1 cellular context compared by ENCODE assay signal in the genomic region with DNA sequence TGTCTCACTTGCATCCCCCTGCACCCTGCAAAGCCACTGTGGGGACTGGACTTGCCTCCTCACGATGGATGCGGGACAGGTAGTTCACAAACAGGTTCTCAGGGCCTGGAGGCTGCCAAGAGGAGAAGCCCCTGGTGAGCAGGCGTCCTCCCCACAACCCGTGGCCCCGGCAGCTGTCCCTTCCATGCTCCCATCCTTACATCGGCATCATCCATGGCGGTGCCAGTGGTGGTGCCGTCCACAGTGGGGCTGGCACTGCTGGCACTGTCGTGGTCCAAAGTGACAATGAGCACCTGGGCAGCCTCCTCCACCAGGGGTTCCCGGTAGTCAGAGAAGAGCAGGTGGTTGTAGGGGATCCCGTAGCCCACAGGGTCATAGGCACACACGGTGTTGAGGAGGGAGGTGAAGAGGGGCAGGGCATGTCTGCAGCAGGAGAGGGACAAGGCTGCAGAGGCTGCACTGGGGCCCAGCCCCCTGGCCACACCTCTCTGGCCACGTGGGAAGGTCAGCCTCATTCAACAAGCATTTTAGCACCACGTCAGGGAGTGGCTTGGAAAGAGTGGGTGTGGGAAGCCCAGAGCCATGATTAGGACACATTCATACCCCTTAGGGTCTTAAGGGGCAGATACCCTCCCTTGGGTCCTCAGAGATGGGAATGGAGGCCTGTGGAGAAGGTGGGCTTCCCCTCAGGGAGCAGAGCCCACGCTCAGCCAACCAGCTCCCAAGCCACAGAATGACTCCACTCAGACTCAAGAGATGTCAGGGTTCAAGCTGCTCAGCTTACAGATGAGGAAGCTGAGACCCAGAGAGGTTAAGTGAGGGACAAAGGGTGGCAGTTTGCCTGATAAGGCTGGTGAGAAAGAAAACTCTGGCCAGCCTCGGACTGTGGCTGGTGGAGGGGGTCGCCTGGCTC.
TF ChIP-seq lines count a peak whose summit lies in the region.

No MANE protein-coding gene starts in this region.

TF ChIP-seq in HEK293, 187 proteins besides CTCF, POLR2A, EP300 and RAD21 (continued from another document and continues in another):
- TF ChIP-seq, protein P1, sequence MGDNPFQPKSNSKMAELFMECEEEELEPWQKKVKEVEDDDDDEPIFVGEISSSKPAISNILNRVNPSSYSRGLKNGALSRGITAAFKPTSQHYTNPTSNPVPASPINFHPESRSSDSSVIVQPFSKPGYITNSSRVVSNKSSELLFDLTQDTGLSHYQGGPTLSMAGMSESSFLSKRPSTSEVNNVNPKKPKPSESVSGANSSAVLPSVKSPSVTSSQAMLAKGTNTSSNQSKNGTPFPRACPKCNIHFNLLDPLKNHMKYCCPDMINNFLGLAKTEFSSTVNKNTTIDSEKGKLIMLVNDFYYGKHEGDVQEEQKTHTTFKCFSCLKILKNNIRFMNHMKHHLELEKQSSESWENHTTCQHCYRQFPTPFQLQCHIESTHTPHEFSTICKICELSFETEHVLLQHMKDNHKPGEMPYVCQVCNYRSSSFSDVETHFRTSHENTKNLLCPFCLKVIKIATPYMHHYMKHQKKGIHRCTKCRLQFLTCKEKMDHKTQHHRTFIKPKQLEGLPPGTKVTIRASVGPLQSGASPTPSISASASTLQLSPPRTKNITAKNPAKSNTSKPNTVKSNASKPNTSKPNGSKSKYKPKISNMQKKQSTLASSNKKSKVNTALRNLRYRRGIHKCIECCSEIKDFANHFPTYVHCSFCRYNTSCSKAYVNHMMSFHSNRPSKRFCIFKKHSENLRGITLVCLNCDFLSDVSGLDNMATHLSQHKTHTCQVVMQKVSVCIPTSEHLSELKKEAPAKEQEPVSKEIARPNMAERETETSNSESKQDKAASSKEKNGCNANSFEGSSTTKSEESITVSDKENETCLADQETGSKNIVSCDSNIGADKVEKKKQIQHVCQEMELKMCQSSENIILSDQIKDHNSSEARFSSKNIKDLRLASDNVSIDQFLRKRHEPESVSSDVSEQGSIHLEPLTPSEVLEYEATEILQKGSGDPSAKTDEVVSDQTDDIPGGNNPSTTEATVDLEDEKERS (tag by site-specific recombination; IDR thresholded peaks at IDR 0.05), result no peak
- TF ChIP-seq ZNF140 (tag by site-specific recombination; IDR thresholded peaks at IDR 0.05) (no peak), ZBTB20 (tag by site-specific recombination; IDR thresholded peaks at IDR 0.05) (no peak), ZNF324 (tag by site-specific recombination; IDR thresholded peaks at IDR 0.05) (no peak), ZNF585B (tag by site-specific recombination; IDR thresholded peaks at IDR 0.05) (no peak), SP2 (tag by site-specific recombination; IDR thresholded peaks at IDR 0.05) (0 out of 2 replicates have a peak, but pooled peaks have one; percentile 4), ZNF19 (tag by site-specific recombination; IDR thresholded peaks at IDR 0.05; ENCODE audit: low read depth) (no peak), KLF1 (tag by site-specific recombination; IDR thresholded peaks at IDR 0.05) (peak; percentile 50; the same call in 1 of the 2 replicates), ZNF658 (tag by site-specific recombination; IDR thresholded peaks at IDR 0.05) (no peak), GFI1B (tag by site-specific recombination; IDR thresholded peaks at IDR 0.05) (no peak), ZNF350 (tag by site-specific recombination; IDR thresholded peaks at IDR 0.05) (no peak), ZNF473 (tag by site-specific recombination; IDR thresholded peaks at IDR 0.05) (no peak), OSR2 (tag by site-specific recombination; IDR thresholded peaks at IDR 0.05) (no peak), ZNF747 (tag by site-specific recombination; IDR thresholded peaks at IDR 0.05) (no peak), ZNF155 (tag by site-specific recombination; IDR thresholded peaks at IDR 0.05) (no peak), ZNF274 (IDR thresholded peaks at IDR 0.05; ENCODE audit: low read length) (no peak), ZNF274 (tag by site-specific recombination; IDR thresholded peaks at IDR 0.05; ENCODE audit: borderline replicate concordance) (no peak), ZIC2 (tag by site-specific recombination; IDR thresholded peaks at IDR 0.05) (no peak), ZFHX2 (tag by site-specific recombination; conservative IDR thresholded peaks at IDR 0.05) (peak; percentile 50; the same call in 1 of the 2 replicates), GLIS1 (tag by site-specific recombination; IDR thresholded peaks at IDR 0.05) (no peak), ZNF830 (tag by site-specific recombination; IDR thresholded peaks at IDR 0.05; ENCODE audit: low read depth) (no peak), ZNF146 (tag by site-specific recombination; IDR thresholded peaks at IDR 0.05) (no peak), ZNF626 (tag by site-specific recombination; IDR thresholded peaks at IDR 0.05) (no peak), ZSCAN23 (tag by site-specific recombination; IDR thresholded peaks at IDR 0.05) (no peak), ZNF624 (tag by site-specific recombination; IDR thresholded peaks at IDR 0.05) (no peak)
- TF ChIP-seq, protein P2, sequence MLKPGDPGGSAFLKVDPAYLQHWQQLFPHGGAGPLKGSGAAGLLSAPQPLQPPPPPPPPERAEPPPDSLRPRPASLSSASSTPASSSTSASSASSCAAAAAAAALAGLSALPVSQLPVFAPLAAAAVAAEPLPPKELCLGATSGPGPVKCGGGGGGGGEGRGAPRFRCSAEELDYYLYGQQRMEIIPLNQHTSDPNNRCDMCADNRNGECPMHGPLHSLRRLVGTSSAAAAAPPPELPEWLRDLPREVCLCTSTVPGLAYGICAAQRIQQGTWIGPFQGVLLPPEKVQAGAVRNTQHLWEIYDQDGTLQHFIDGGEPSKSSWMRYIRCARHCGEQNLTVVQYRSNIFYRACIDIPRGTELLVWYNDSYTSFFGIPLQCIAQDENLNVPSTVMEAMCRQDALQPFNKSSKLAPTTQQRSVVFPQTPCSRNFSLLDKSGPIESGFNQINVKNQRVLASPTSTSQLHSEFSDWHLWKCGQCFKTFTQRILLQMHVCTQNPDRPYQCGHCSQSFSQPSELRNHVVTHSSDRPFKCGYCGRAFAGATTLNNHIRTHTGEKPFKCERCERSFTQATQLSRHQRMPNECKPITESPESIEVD (tag by site-specific recombination; IDR thresholded peaks at IDR 0.05), result no peak
- TF ChIP-seq, protein P3, sequence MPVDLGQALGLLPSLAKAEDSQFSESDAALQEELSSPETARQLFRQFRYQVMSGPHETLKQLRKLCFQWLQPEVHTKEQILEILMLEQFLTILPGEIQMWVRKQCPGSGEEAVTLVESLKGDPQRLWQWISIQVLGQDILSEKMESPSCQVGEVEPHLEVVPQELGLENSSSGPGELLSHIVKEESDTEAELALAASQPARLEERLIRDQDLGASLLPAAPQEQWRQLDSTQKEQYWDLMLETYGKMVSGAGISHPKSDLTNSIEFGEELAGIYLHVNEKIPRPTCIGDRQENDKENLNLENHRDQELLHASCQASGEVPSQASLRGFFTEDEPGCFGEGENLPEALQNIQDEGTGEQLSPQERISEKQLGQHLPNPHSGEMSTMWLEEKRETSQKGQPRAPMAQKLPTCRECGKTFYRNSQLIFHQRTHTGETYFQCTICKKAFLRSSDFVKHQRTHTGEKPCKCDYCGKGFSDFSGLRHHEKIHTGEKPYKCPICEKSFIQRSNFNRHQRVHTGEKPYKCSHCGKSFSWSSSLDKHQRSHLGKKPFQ (tag by site-specific recombination; IDR thresholded peaks at IDR 0.05), result no peak
- TF ChIP-seq, protein P4, sequence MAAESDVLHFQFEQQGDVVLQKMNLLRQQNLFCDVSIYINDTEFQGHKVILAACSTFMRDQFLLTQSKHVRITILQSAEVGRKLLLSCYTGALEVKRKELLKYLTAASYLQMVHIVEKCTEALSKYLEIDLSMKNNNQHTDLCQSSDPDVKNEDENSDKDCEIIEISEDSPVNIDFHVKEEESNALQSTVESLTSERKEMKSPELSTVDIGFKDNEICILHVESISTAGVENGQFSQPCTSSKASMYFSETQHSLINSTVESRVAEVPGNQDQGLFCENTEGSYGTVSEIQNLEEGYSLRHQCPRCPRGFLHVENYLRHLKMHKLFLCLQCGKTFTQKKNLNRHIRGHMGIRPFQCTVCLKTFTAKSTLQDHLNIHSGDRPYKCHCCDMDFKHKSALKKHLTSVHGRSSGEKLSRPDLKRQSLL (tag by site-specific recombination; IDR thresholded peaks at IDR 0.05), result no peak
- TF ChIP-seq, protein P5, sequence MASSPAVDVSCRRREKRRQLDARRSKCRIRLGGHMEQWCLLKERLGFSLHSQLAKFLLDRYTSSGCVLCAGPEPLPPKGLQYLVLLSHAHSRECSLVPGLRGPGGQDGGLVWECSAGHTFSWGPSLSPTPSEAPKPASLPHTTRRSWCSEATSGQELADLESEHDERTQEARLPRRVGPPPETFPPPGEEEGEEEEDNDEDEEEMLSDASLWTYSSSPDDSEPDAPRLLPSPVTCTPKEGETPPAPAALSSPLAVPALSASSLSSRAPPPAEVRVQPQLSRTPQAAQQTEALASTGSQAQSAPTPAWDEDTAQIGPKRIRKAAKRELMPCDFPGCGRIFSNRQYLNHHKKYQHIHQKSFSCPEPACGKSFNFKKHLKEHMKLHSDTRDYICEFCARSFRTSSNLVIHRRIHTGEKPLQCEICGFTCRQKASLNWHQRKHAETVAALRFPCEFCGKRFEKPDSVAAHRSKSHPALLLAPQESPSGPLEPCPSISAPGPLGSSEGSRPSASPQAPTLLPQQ (tag by site-specific recombination; IDR thresholded peaks at IDR 0.05), result no peak
- TF ChIP-seq, protein P6, sequence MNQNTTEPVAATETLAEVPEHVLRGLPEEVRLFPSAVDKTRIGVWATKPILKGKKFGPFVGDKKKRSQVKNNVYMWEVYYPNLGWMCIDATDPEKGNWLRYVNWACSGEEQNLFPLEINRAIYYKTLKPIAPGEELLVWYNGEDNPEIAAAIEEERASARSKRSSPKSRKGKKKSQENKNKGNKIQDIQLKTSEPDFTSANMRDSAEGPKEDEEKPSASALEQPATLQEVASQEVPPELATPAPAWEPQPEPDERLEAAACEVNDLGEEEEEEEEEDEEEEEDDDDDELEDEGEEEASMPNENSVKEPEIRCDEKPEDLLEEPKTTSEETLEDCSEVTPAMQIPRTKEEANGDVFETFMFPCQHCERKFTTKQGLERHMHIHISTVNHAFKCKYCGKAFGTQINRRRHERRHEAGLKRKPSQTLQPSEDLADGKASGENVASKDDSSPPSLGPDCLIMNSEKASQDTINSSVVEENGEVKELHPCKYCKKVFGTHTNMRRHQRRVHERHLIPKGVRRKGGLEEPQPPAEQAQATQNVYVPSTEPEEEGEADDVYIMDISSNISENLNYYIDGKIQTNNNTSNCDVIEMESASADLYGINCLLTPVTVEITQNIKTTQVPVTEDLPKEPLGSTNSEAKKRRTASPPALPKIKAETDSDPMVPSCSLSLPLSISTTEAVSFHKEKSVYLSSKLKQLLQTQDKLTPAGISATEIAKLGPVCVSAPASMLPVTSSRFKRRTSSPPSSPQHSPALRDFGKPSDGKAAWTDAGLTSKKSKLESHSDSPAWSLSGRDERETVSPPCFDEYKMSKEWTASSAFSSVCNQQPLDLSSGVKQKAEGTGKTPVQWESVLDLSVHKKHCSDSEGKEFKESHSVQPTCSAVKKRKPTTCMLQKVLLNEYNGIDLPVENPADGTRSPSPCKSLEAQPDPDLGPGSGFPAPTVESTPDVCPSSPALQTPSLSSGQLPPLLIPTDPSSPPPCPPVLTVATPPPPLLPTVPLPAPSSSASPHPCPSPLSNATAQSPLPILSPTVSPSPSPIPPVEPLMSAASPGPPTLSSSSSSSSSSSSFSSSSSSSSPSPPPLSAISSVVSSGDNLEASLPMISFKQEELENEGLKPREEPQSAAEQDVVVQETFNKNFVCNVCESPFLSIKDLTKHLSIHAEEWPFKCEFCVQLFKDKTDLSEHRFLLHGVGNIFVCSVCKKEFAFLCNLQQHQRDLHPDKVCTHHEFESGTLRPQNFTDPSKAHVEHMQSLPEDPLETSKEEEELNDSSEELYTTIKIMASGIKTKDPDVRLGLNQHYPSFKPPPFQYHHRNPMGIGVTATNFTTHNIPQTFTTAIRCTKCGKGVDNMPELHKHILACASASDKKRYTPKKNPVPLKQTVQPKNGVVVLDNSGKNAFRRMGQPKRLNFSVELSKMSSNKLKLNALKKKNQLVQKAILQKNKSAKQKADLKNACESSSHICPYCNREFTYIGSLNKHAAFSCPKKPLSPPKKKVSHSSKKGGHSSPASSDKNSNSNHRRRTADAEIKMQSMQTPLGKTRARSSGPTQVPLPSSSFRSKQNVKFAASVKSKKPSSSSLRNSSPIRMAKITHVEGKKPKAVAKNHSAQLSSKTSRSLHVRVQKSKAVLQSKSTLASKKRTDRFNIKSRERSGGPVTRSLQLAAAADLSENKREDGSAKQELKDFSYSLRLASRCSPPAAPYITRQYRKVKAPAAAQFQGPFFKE (tag by site-specific recombination; IDR thresholded peaks at IDR 0.05; ENCODE audit: borderline replicate concordance), result no peak
- TF ChIP-seq, protein P7, sequence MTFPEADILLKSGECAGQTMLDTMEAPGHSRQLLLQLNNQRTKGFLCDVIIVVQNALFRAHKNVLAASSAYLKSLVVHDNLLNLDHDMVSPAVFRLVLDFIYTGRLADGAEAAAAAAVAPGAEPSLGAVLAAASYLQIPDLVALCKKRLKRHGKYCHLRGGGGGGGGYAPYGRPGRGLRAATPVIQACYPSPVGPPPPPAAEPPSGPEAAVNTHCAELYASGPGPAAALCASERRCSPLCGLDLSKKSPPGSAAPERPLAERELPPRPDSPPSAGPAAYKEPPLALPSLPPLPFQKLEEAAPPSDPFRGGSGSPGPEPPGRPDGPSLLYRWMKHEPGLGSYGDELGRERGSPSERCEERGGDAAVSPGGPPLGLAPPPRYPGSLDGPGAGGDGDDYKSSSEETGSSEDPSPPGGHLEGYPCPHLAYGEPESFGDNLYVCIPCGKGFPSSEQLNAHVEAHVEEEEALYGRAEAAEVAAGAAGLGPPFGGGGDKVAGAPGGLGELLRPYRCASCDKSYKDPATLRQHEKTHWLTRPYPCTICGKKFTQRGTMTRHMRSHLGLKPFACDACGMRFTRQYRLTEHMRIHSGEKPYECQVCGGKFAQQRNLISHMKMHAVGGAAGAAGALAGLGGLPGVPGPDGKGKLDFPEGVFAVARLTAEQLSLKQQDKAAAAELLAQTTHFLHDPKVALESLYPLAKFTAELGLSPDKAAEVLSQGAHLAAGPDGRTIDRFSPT (tag by site-specific recombination; IDR thresholded peaks at IDR 0.05), result peak; percentile 51; the same call in 1 of the 2 replicates
- TF ChIP-seq, protein P8, sequence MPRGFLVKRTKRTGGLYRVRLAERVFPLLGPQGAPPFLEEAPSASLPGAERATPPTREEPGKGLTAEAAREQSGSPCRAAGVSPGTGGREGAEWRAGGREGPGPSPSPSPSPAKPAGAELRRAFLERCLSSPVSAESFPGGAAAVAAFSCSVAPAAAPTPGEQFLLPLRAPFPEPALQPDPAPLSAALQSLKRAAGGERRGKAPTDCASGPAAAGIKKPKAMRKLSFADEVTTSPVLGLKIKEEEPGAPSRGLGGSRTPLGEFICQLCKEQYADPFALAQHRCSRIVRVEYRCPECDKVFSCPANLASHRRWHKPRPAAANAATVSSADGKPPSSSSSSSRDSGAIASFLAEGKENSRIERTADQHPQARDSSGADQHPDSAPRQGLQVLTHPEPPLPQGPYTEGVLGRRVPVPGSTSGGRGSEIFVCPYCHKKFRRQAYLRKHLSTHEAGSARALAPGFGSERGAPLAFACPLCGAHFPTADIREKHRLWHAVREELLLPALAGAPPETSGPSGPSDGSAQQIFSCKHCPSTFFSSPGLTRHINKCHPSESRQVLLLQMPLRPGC (tag by site-specific recombination; IDR thresholded peaks at IDR 0.05), result no peak
- TF ChIP-seq, protein P9, sequence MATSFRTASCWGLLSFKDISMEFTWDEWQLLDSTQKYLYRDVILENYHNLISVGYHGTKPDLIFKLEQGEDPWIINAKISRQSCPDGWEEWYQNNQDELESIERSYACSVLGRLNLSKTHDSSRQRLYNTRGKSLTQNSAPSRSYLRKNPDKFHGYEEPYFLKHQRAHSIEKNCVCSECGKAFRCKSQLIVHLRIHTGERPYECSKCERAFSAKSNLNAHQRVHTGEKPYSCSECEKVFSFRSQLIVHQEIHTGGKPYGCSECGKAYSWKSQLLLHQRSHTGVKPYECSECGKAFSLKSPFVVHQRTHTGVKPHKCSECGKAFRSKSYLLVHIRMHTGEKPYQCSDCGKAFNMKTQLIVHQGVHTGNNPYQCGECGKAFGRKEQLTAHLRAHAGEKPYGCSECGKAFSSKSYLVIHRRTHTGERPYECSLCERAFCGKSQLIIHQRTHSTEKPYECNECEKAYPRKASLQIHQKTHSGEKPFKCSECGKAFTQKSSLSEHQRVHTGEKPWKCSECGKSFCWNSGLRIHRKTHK (tag by site-specific recombination; IDR thresholded peaks at IDR 0.05), result no peak
